8 cellular contexts compared by ENCODE assay signal in the genomic region with DNA sequence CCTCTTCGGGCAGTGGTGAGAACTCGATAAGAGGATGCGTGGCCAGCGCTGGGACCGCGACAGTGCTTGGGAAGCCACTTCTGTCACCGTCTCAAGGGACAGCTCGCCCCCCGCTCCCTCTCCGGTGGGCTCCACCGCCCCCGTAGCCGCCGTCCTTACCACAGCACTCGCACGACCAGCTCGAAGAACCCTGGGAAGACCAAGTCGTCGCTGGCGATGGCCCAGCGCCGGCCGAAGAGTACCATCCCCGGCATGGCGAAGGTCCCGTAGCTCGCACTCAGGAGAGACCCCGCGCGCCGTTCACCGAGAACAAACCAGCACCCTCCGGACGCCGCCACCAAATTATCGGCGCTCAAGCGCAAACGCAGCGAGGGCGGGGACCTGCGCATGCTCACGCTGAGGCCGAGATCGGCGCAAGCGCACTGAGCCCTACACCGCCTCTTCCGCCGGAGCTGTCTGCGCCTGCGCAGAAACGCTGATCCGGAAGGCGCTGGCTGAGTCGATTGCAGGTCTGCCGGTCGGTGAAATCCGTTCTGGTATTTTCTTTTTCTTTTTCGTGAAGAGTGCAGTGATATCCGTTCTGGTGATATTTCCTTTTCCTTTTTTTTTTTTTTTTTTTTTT. TPM values are rescaled to one million over a fixed set of nuclear protein-coding genes. Genes with fewer than 3 reads are reported as not detected.
DNase-seq lines count a peak whose midpoint lies in the region; ATAC-seq, FAIRE-seq and TF ChIP-seq lines count a peak whose summit lies in the region.

A gene with protein sequence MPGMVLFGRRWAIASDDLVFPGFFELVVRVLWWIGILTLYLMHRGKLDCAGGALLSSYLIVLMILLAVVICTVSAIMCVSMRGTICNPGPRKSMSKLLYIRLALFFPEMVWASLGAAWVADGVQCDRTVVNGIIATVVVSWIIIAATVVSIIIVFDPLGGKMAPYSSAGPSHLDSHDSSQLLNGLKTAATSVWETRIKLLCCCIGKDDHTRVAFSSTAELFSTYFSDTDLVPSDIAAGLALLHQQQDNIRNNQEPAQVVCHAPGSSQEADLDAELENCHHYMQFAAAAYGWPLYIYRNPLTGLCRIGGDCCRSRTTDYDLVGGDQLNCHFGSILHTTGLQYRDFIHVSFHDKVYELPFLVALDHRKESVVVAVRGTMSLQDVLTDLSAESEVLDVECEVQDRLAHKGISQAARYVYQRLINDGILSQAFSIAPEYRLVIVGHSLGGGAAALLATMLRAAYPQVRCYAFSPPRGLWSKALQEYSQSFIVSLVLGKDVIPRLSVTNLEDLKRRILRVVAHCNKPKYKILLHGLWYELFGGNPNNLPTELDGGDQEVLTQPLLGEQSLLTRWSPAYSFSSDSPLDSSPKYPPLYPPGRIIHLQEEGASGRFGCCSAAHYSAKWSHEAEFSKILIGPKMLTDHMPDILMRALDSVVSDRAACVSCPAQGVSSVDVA (minus strand): TSS at position 366 of the 622 bp plus-strand sequence. CDS start 112 bp downstream, at position 254.

- H3K9ac ChIP-seq in GM23248, result peak within 1 kb of the TSS; percentile 94
- peak within 1 kb of the TSS; percentile 91 for H3K9ac ChIP-seq in Karpas-422 (ENCODE audit: low read length)

- peak; percentile 92 for DNase-seq in DMS79 treated with DMSO at 0.1 percent for 48 hours (lab: John Stamatoyannopoulos, UW)
- peak; percentile 98 for DNase-seq in GM23248
- peak; percentile 97 for DNase-seq in Karpas-422
- peak; percentile 88 for DNase-seq in RCC 7860 (ENCODE audit: low spot score)
- peak; percentile 97 for DNase-seq in activated T-cell treated with anti-CD3 and anti-CD28 coated beads, Interleukin-2, amount 50 U/mL, for 72 hours
- peak; percentile 95 for DNase-seq in esophagus muscularis mucosa (ENCODE audit: extremely low spot score)
- peak; percentile 91 for DNase-seq in stimulated activated CD8-positive, alpha-beta memory T cell treated with anti-CD3 and anti-CD28 coated beads, Interleukin-7, amount 100 ng/mL, for 24 hours (ENCODE audit: low read depth)

- H3K9me2 ChIP-seq in GM23248 (ENCODE audit: insufficient read depth) (no peaks in the 10 kb centered on the region), Karpas-422 (replicated peaks; ENCODE audit: insufficient read depth, low read length) (no peaks in the 10 kb centered on the region)

- peak within 1 kb of the TSS; percentile 99 for H3K27ac Mint-ChIP-seq in activated T-cell treated with anti-CD3 and anti-CD28 coated beads, Interleukin-2, amount 50 U/mL, for 72 hours

- peaks cover 4 to 16% of the 10 kb centered on the region in 2 donors for H3K36me3 Mint-ChIP-seq in activated T-cell treated with anti-CD3 and anti-CD28 coated beads, Interleukin-2, amount 50 U/mL, for 72 hours (ENCODE audit: insufficient read depth in 2 of 2)

- FAIRE-seq in RCC 7860 (lab: Jason Lieb, UNC), result peak; percentile 32

- WGBS in GM23248 (ENCODE audit: low coverage in 1 of 2, low lambda C conversion rate in 2 of 2, missing lambda C conversion rate in 2 of 2), 2 experiments, result 0 to 1% methylated on average over 50 to 61 of the region's 61 CpGs
- under 1% methylated on average over 47 of the region's 61 CpGs for WGBS in esophagus muscularis mucosa

- peaks cover 39% of the 10 kb centered on the region for H3K4me1 Mint-ChIP-seq in activated T-cell treated with anti-CD3 and anti-CD28 coated beads, Interleukin-2, amount 50 U/mL, for 72 hours (ENCODE audit: low read depth)

- H3K4me2 ChIP-seq in GM23248 (ENCODE audit: unreplicated experiment), result peak within 1 kb of the TSS; percentile 72
- peak within 1 kb of the TSS; percentile 79 for H3K4me2 ChIP-seq in Karpas-422 (ENCODE audit: low read depth, low read length, poor library complexity, severe bottlenecking)

- intact Hi-C loops in esophagus muscularis mucosa (cut with DNase I), result no loop called here

- TF ChIP-seq EP300 in esophagus muscularis mucosa (IDR thresholded peaks at IDR 0.05), result no peak

- no peaks in the 10 kb centered on the region for H3K9me3 Mint-ChIP-seq in activated T-cell treated with anti-CD3 and anti-CD28 coated beads, Interleukin-2, amount 50 U/mL, for 72 hours

- H3K9me3 ChIP-seq in GM23248 (ENCODE audit: low read depth), result no peaks in the 10 kb centered on the region
- no peaks in the 10 kb centered on the region for H3K9me3 ChIP-seq in Karpas-422 (ENCODE audit: low read length)
- H3K9me3 ChIP-seq in esophagus muscularis mucosa, result no peaks in the 10 kb centered on the region
- H3K9me3 ChIP-seq in muscle layer of duodenum (ENCODE audit: control insufficient read depth in 1 of 2, low read length in 2 of 2), result no peaks in the 10 kb centered on the region

- H3K27ac ChIP-seq in GM23248 (peak within 1 kb of the TSS; percentile 95), Karpas-422 (ENCODE audit: low read length) (peak within 1 kb of the TSS; percentile 68), esophagus muscularis mucosa (replicated peaks in 1 of 4) (peak within 1 kb of the TSS; percentile 88 to 95 (median 90)), muscle layer of duodenum (ENCODE audit: low read length) (peak within 1 kb of the TSS; percentile 84)

- no peaks in the 10 kb centered on the region for H4K20me1 ChIP-seq in GM23248 (ENCODE audit: insufficient read depth)
- 0 out of 2 replicates have a peak, but pooled peaks cover 4% of the 10 kb centered on the region for H4K20me1 ChIP-seq in Karpas-422 (ENCODE audit: insufficient read depth, low read depth, low read length)

- H3K4me1 ChIP-seq in GM23248 (ENCODE audit: insufficient read depth) (peaks cover 29% of the 10 kb centered on the region), Karpas-422 (ENCODE audit: low read length) (peaks cover 15% of the 10 kb centered on the region), esophagus muscularis mucosa (peaks cover 10 to 31% (median 21%) of the 10 kb centered on the region in 4 donors), muscle layer of duodenum (ENCODE audit: control insufficient read depth in 1 of 2, insufficient read depth in 2 of 2, low read length in 2 of 2) (peaks cover 0 to 7% of the 10 kb centered on the region in 2 donors)

- ATAC-seq in activated T-cell treated with anti-CD3 and anti-CD28 coated beads, Interleukin-2, amount 50 U/mL, for 72 hours (replicated peaks in 1 of 2), result peak; percentile 89 to 90

- H3K79me2 ChIP-seq in GM23248 (ENCODE audit: insufficient read depth) (peaks cover 37% of the 10 kb centered on the region), Karpas-422 (ENCODE audit: low read length) (peaks cover 48% of the 10 kb centered on the region)

- peak in 2 of 3 experiments; percentile 5 to 10 for TF ChIP-seq CTCF in esophagus muscularis mucosa (IDR thresholded peaks at IDR 0.05)

- in situ Hi-C loops in GM23248 (cut with MboI), result no loop called here

- H3K27me3 Mint-ChIP-seq in activated T-cell treated with anti-CD3 and anti-CD28 coated beads, Interleukin-2, amount 50 U/mL, for 72 hours (ENCODE audit: low read depth), result no peaks in the 10 kb centered on the region

- peak; percentile 85 for TF ChIP-seq POLR2A in esophagus muscularis mucosa (IDR thresholded peaks at IDR 0.05; ENCODE audit: low read depth)

- H2AFZ ChIP-seq in GM23248, result peak within 1 kb of the TSS; percentile 73
- H2AFZ ChIP-seq in Karpas-422 (ENCODE audit: low read length), result peak within 1 kb of the TSS; percentile 80; the same call in 1 of the 2 replicates

- H3K27me3 ChIP-seq in GM23248 (replicated peaks; ENCODE audit: insufficient read depth) (no peaks in the 10 kb centered on the region), Karpas-422 (ENCODE audit: low read length) (no peaks in the 10 kb centered on the region), esophagus muscularis mucosa (no peaks in the 10 kb centered on the region), muscle layer of duodenum (ENCODE audit: low read depth, low read length) (no peaks in the 10 kb centered on the region)

- peak within 1 kb of the TSS; percentile 80 to 94 for H3K4me3 Mint-ChIP-seq in activated T-cell treated with anti-CD3 and anti-CD28 coated beads, Interleukin-2, amount 50 U/mL, for 72 hours

- H3K36me3 ChIP-seq in GM23248 (ENCODE audit: low read depth), result peaks cover 18% of the 10 kb centered on the region; the same call in 1 of the 2 replicates
- peaks cover 26% of the 10 kb centered on the region for H3K36me3 ChIP-seq in Karpas-422 (ENCODE audit: insufficient read depth, low read length)
- H3K36me3 ChIP-seq in esophagus muscularis mucosa, result peaks cover 5 to 29% (median 17%) of the 10 kb centered on the region in 4 donors
- peaks cover 15 to 29% of the 10 kb centered on the region in 2 donors for H3K36me3 ChIP-seq in muscle layer of duodenum (ENCODE audit: control insufficient read depth in 1 of 2, insufficient read depth in 2 of 2, low read length in 2 of 2)

- H3K4me3 ChIP-seq in GM23248, result peak within 1 kb of the TSS; percentile 89
- H3K4me3 ChIP-seq in Karpas-422 (ENCODE audit: low read length), result peak within 1 kb of the TSS; percentile 85
- peak within 1 kb of the TSS; percentile 76 to 99 (median 92) for H3K4me3 ChIP-seq in esophagus muscularis mucosa
- H3K4me3 ChIP-seq in muscle layer of duodenum (ENCODE audit: low read depth in 1 of 2, low read length in 2 of 2), result peak within 1 kb of the TSS; percentile 87 to 98

- H3F3A ChIP-seq in GM23248 (ENCODE audit: insufficient read depth), result peaks cover 35% of the 10 kb centered on the region

RNA-seq across cellular contexts. Expression of the gene that starts here (rescaled TPM):
- total RNA-seq in GM23248 (2014; rRNA removed; shearing (Covaris generic)), result 31.7 and 37.6 TPM in 2 replicates
- polyA plus RNA-seq in GM23248 (2016; fragmentation: Nextera tagmentation; extraction: Ambion mirVana), result 24.8 and 26.7 TPM in 2 replicates
- total RNA-seq in Karpas-422 (2014; rRNA removed; shearing (Covaris generic); ENCODE audit: low replicate concordance), result 10.0 and 15.4 TPM in 2 replicates
- total RNA-seq in activated T-cell treated with anti-CD3 and anti-CD28 coated beads, Interleukin-2, amount 50 U/mL, for 72 hours, result 10 to 100 TPM; 12.9 to 17.9 TPM
- 10 to 100 TPM in 3 of 4 donors, 1 to 10 TPM in 1; 9.8 to 14.6 (median 12.0) TPM for total RNA-seq in esophagus muscularis mucosa

Comparison
In these comparisons a context has a peak if more than half of its experiments do, and no peak if none do; other contexts are left out.
1. Peak in every context shown above with its lines: DNase-seq, ATAC-seq, H3K4me3 ChIP-seq and H3K27ac ChIP-seq.